In the genomic region with DNA sequence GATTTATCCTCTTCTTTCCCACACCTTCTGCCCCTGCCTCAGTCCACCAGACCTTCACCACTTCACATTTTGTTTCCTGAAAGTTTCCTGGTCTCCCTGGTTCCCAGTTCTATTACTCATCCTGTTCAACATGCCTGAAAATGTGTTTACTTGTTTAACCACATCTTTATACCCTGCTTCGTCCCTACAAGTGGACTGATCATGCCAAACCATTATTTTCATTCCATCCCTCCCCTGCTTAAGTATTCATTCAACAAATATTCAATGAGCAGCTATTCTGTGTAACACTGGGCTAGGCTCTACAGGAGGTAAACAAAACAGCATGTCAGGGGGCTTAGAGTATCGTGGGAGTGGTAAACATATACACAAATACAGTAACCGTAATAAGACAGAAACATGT, we compare ENCODE assay signal across 12 cellular contexts. TPM values are rescaled to one million over a fixed set of nuclear protein-coding genes. Genes with fewer than 3 reads are reported as not detected.
DNase-seq lines count a peak whose midpoint lies in the region; ATAC-seq and TF ChIP-seq lines count a peak whose summit lies in the region.
"Had no signal": no experiment of that assay in that cellular context is flagged by ENCODE, and none has a peak within 500 bp of the region (broad histone marks: within the 10 kb centered on the region; RNA-seq: fewer than 3 reads in every experiment).

No MANE protein-coding gene starts in this region.

- no peaks in the 10 kb centered on the region for H3K9me3 ChIP-seq in SJSA1 (replicated peaks)
- H3K9me3 ChIP-seq in fibroblast of lung (ENCODE audit: control insufficient read depth, insufficient read depth, low read depth, low read length): no peaks in the 10 kb centered on the region
- no peaks in the 10 kb centered on the region for H3K9me3 ChIP-seq in gastrocnemius medialis
- H3K9me3 ChIP-seq: tibial nerve had no signal

- H3K4me2 ChIP-seq in fibroblast of lung (ENCODE audit: extremely low read depth, insufficient read depth, low read length): peak overlapping the region; percentile 66

- no peak overlapping the region for H2AFZ ChIP-seq in fibroblast of lung (ENCODE audit: low read length)

- H4K20me1 ChIP-seq in fibroblast of lung (ENCODE audit: control insufficient read depth, extremely low read depth, insufficient read depth, low read length): no peaks in the 10 kb centered on the region

- no peak for TF ChIP-seq POLR2A in gastrocnemius medialis (IDR thresholded peaks at IDR 0.05)

- DNase-seq in EL (peak; percentile 75), SJSA1 (ENCODE audit: low read depth in 1 of 2, low spot score in 2 of 2) (peak in 1 of 2 experiments; percentile 78), fibroblast of lung (ENCODE audit: low read depth in 2 of 2) (peak; percentile 69 to 94), gastrocnemius medialis (no peak), retina (no peak), DMS114 treated with DMSO at 0.1 percent for 48 hours (lab: John Stamatoyannopoulos, UW; ENCODE audit: unreplicated experiment) (no peak), activated gamma-delta T cell treated with Interleukin-2 at 50 U/mL for 16 hours (no peak), superior temporal gyrus (ENCODE audit: extremely low spot score) (no peak)
- DNase-seq: activated CD8-positive, alpha-beta memory T cell treated with anti-CD3 and anti-CD28 coated beads, Interleukin-2, amount 50 U/mL, for 4 hours; NCI-H1930 had no signal

- peaks cover 55% of the 10 kb centered on the region for H3K79me2 ChIP-seq in fibroblast of lung (ENCODE audit: control insufficient read depth, insufficient read depth, low read length)

- TF ChIP-seq CTCF in fibroblast of lung (conservative IDR thresholded peaks at IDR 0.05 in 1 of 2, IDR thresholded peaks at IDR 0.05 in 1 of 2; ENCODE audit: low read depth in 1 of 2, low read length in 2 of 2) (no peak), gastrocnemius medialis (IDR thresholded peaks at IDR 0.05 in 4 of 5, conservative IDR thresholded peaks at IDR 0.05 in 1 of 5) (no peak)

- H3K4me1 ChIP-seq in SJSA1 (replicated peaks) (peaks cover 23% of the 10 kb centered on the region), fibroblast of lung (ENCODE audit: control insufficient read depth, extremely low read depth, insufficient read depth, low read length) (no peaks in the 10 kb centered on the region), gastrocnemius medialis (peaks cover 40 to 53% of the 10 kb centered on the region in 2 donors)

- ATAC-seq in gastrocnemius medialis: no peak

- H3K27ac ChIP-seq in SJSA1: peak overlapping the region; percentile 69
- peak overlapping the region; percentile 34 for H3K27ac ChIP-seq in fibroblast of lung (ENCODE audit: insufficient read depth, low read length)
- peak overlapping the region; percentile 49 to 69 (median 63) for H3K27ac ChIP-seq in gastrocnemius medialis

- no peaks in the 10 kb centered on the region for H3K27me3 ChIP-seq in SJSA1 (replicated peaks)
- no peaks in the 10 kb centered on the region for H3K27me3 ChIP-seq in fibroblast of lung (ENCODE audit: control insufficient read depth, insufficient read depth, low read length)
- no peaks in the 10 kb centered on the region for H3K27me3 ChIP-seq in gastrocnemius medialis
- H3K27me3 ChIP-seq: tibial nerve had no signal

- H3K36me3 ChIP-seq in SJSA1 (no peaks in the 10 kb centered on the region), fibroblast of lung (ENCODE audit: control insufficient read depth, insufficient read depth, low read length) (no peaks in the 10 kb centered on the region), gastrocnemius medialis (no peaks in the 10 kb centered on the region)
- H3K36me3 ChIP-seq: tibial nerve had no signal

- intact Hi-C loops in gastrocnemius medialis (cut with DNase I; ENCODE audit: low total_unique reads): loop anchor here (10.0 kb wide), 1 partner anchor 188 kb away; no protein-coding TSS in a partner anchor

- H3K9ac ChIP-seq in fibroblast of lung (ENCODE audit: insufficient read depth, low read length): no peak overlapping the region

- H3K4me3 ChIP-seq in SJSA1: no peak overlapping the region
- no peak overlapping the region for H3K4me3 ChIP-seq in fibroblast of lung (replicated peaks in 1 of 4; ENCODE audit: control extremely low read depth in 1 of 4, insufficient read depth in 1 of 4, low read depth in 3 of 4, low read length in 4 of 4)
- no peak overlapping the region for H3K4me3 ChIP-seq in gastrocnemius medialis
- H3K4me3 ChIP-seq: lung, tibial nerve had no signal

- in situ Hi-C loops in gastrocnemius medialis (cut with MboI; ENCODE audit: low sequenced_read_pairs in 4 of 4): loop anchor here in 2 of 4 donors (10.0 kb wide), 2 partner anchors 178 to 212 kb away; no protein-coding TSS in a partner anchor

RNA-seq across cellular contexts. Expression of a gene that starts 5.5 kb away (rescaled TPM):
- 23.2 and 36.3 TPM in 2 replicates for total RNA-seq in SJSA1 (2014; rRNA removed; shearing (Covaris generic))
- total RNA-seq in fibroblast of lung (24.4 and 41.9 TPM in 2 replicates), gastrocnemius medialis (10 to 100 TPM in 2 of 4 donors, 1 to 10 TPM in 2; 5.8 to 51.2 (median 10.2) TPM)
- 32.9 and 55.8 TPM in 2 replicates for polyA plus RNA-seq in fibroblast of lung
- 19.9 and 28.2 TPM in 2 replicates for polyA plus RNA-seq in fibroblast of lung (2012)
- polyA minus RNA-seq in fibroblast of lung (ENCODE audit: low replicate concordance): 54.7 and 60.9 TPM in 2 replicates

RNA-seq across cellular contexts. Expression of a gene that starts 45.6 kb away (rescaled TPM):
- 159 and 164 TPM in 2 replicates for total RNA-seq in SJSA1 (2014; rRNA removed; shearing (Covaris generic))
- total RNA-seq in fibroblast of lung (63.4 and 65.9 TPM in 2 replicates), gastrocnemius medialis (100 to 1,000 TPM; 153 to 428 (median 207) TPM)
- 97.0 and 97.8 TPM in 2 replicates for polyA plus RNA-seq in fibroblast of lung
- polyA plus RNA-seq in fibroblast of lung (2012): 53.2 and 53.6 TPM in 2 replicates
- polyA minus RNA-seq in fibroblast of lung (ENCODE audit: low replicate concordance): 19.6 and 25.3 TPM in 2 replicates

Comparison
In these comparisons a context has a peak if more than half of its experiments do, and no peak if none do; other contexts are left out.
1. DNase-seq: peak in EL (single experiment) and fibroblast of lung (2 of 2); none in gastrocnemius medialis (0 of 2), retina (single experiment), DMS114 treated with DMSO at 0.1 percent for 48 hours (single experiment), activated gamma-delta T cell treated with Interleukin-2 at 50 U/mL for 16 hours (single experiment) and superior temporal gyrus (single experiment).
2. Peak in every context shown above with its lines, with median percentiles within 50 percentile points of each other: H3K27ac ChIP-seq.